In genomic region chr6:157235600-157236039, GRCh38 we compare ENCODE assay signal across 8 cellular contexts.
DNase-seq lines count a peak whose midpoint lies in the region; ATAC-seq, FAIRE-seq and TF ChIP-seq lines count a peak whose summit lies in the region.

No MANE protein-coding gene starts in this region.

- H3K27me3 ChIP-seq in CD8-positive, alpha-beta memory T cell (ENCODE audit: insufficient read depth, low read length, poor library complexity, severe bottlenecking): no peaks in the 10 kb centered on the region
- peaks cover 62% of the 10 kb centered on the region for H3K27me3 ChIP-seq in endodermal cell (ENCODE audit: control insufficient read depth, insufficient read depth, low read length, poor library complexity, severe bottlenecking)
- H3K27me3 ChIP-seq in lower lobe of right lung (ENCODE audit: low read depth): peaks cover 31% of the 10 kb centered on the region

- H3K36me3 Mint-ChIP-seq in CD8-positive, alpha-beta memory T cell: peaks cover 0 to 2% (median 1%) of the 10 kb centered on the region in 3 donors
- H3K36me3 Mint-ChIP-seq in endodermal cell (ENCODE audit: low read depth): no peaks in the 10 kb centered on the region

- no peaks in the 10 kb centered on the region for H3K9me3 ChIP-seq in CD8-positive, alpha-beta memory T cell (ENCODE audit: low read length)
- no peaks in the 10 kb centered on the region for H3K9me3 ChIP-seq in endodermal cell (ENCODE audit: control insufficient read depth, low read length)
- no peaks in the 10 kb centered on the region for H3K9me3 ChIP-seq in lower lobe of right lung

- peaks cover 0 to 6% (median 3%) of the 10 kb centered on the region in 5 donors for H3K9me3 Mint-ChIP-seq in CD8-positive, alpha-beta memory T cell
- H3K9me3 Mint-ChIP-seq in endodermal cell: no peaks in the 10 kb centered on the region

- H3K4me1 Mint-ChIP-seq in CD8-positive, alpha-beta memory T cell: peaks cover 22 to 32% (median 30%) of the 10 kb centered on the region in 3 donors
- H3K4me1 Mint-ChIP-seq in endodermal cell: peaks cover 13% of the 10 kb centered on the region

- peaks cover 12% of the 10 kb centered on the region for H3K4me1 ChIP-seq in CD8-positive, alpha-beta memory T cell (ENCODE audit: insufficient read depth, low read length)
- no peaks in the 10 kb centered on the region for H3K4me1 ChIP-seq in endodermal cell (ENCODE audit: control insufficient read depth, insufficient read depth, low read length)
- peaks cover 22% of the 10 kb centered on the region for H3K4me1 ChIP-seq in lower lobe of right lung

- H3K27ac ChIP-seq in CD8-positive, alpha-beta memory T cell (ENCODE audit: low read depth, low read length): no peak overlapping the region
- no peak overlapping the region for H3K27ac ChIP-seq in endodermal cell (ENCODE audit: low read depth, low read length)
- peak overlapping the region; percentile 46 for H3K27ac ChIP-seq in lower lobe of right lung

- H3K27ac Mint-ChIP-seq in CD8-positive, alpha-beta memory T cell: peak overlapping the region in 6 of 8 donors; percentile 40 to 83 (median 78)
- H3K27ac Mint-ChIP-seq in endodermal cell: no peak overlapping the region

- POLR2A ChIA-PET in CD8-positive, alpha-beta memory T cell (lab: Charles Lee): interaction anchor here (0.6 to 1.3 kb wide), 3 partner anchors 23 to 294 kb away, joined by 3 to 12 read pairs (median 5); no protein-coding TSS in a partner anchor

- peak overlapping the region; percentile 62 for H3K4me3 ChIP-seq in CD8-positive, alpha-beta memory T cell (ENCODE audit: low read length)
- H3K4me3 ChIP-seq in endodermal cell (ENCODE audit: low read length) (peak overlapping the region; percentile 77), lower lobe of right lung (peak overlapping the region; percentile 55)

- TF ChIP-seq CTCF in endodermal cell (conservative IDR thresholded peaks at IDR 0.05) (peak; percentile 82), lower lobe of right lung (IDR thresholded peaks at IDR 0.05) (peak; percentile 53)

- intact Hi-C loops in lower lobe of right lung (cut with DNase I): no loop called here

- H3K4me3 Mint-ChIP-seq in CD8-positive, alpha-beta memory T cell: peak overlapping the region; percentile 86 to 95 (median 91)
- H3K4me3 Mint-ChIP-seq in endodermal cell: peak overlapping the region; percentile 70

- ATAC-seq in HG03432 (IDR thresholded peaks at IDR 0.05; ENCODE audit: unreplicated experiment) (peak; percentile 39), lower lobe of right lung (peak; percentile 79 to 80)

- CTCF ChIA-PET in CD8-positive, alpha-beta memory T cell (lab: Charles Lee): interaction anchor here (1.0 to 3.7 kb wide), 20 partner anchors 9 to 197 kb away, joined by 3 to 21 read pairs (median 4); no protein-coding TSS in a partner anchor

- no peaks in the 10 kb centered on the region for H3K36me3 ChIP-seq in CD8-positive, alpha-beta memory T cell (ENCODE audit: insufficient read depth, low read length)
- H3K36me3 ChIP-seq in endodermal cell (ENCODE audit: control insufficient read depth, insufficient read depth, low read length) (no peaks in the 10 kb centered on the region), lower lobe of right lung (no peaks in the 10 kb centered on the region)

- 0 to 4% methylated on average over 3 to 28 of the region's 28 CpGs for WGBS in endodermal cell (ENCODE audit: insufficient coverage in 1 of 2, insufficient read length in 1 of 2), 2 experiments

- peak; percentile 27 to 61 (median 36) for DNase-seq in CD8-positive, alpha-beta memory T cell
- DNase-seq in activated CD8-positive, alpha-beta memory T cell treated with anti-CD3 and anti-CD28 coated beads for 1 hour (ENCODE audit: extremely low read depth in 1 of 2, low read depth in 1 of 2): peak; percentile 14 to 17
- DNase-seq in endodermal cell: peak; percentile 90
- DNase-seq in lower lobe of right lung: no peak
- DNase-seq in stimulated activated CD4-positive, alpha-beta T cell treated with anti-CD3 and anti-CD28 coated beads, Interleukin-4, amount 100 ng/mL, for 48 hours (ENCODE audit: low read depth in 2 of 2): peak; percentile 42 to 48
- no peak for DNase-seq in RCC 7860 (ENCODE audit: low spot score)
- DNase-seq in KG1 (lab: John Stamatoyannopoulos, UW): no peak

- no peak overlapping the region for H3K9ac ChIP-seq in endodermal cell (ENCODE audit: extremely low read depth, low read length, poor library complexity, severe bottlenecking)

- H3K27me3 Mint-ChIP-seq in CD8-positive, alpha-beta memory T cell: peaks cover 27 to 34% of the 10 kb centered on the region in 2 donors
- peaks cover 59% of the 10 kb centered on the region for H3K27me3 Mint-ChIP-seq in endodermal cell (ENCODE audit: insufficient read depth)

- no peak for FAIRE-seq in RCC 7860 (lab: Jason Lieb, UNC)

Comparison
In these comparisons a context has a peak if more than half of its experiments do, and no peak if none do; other contexts are left out.
1. DNase-seq: peak in CD8-positive, alpha-beta memory T cell (5 of 5), activated CD8-positive, alpha-beta memory T cell treated with anti-CD3 and anti-CD28 coated beads for 1 hour (2 of 2), endodermal cell (single experiment) and stimulated activated CD4-positive, alpha-beta T cell treated with anti-CD3 and anti-CD28 coated beads, Interleukin-4, amount 100 ng/mL, for 48 hours (2 of 2); none in lower lobe of right lung (single experiment), RCC 7860 (single experiment) and KG1 (single experiment).
2. Peak in every context shown above with its lines, with median percentiles within 50 percentile points of each other: H3K4me3 ChIP-seq.